Comparison of ENCODE assay signal across 8 cellular contexts in the genomic region with DNA sequence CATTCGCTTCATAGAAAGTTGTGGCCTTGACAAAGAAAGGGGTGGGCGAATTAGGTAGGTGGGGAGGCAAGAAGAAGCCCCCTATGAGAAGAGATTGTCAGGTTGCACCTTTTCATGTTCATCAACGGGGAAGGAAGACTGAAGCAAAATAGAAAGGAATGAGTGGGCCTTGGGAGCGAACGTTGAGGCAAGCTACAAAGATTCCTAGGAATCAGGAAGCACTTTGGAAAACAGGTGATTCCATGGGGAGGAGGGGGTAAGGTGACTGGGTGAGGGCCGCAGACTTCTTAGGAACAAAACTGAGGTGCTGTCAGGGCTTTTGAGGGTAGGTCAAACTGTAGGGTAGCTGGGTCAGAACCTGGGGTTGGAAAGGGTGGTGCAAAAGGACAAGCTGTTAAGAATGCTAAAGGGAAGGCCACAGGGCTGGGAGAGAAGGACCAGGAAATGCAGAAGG. TPM values are rescaled to one million over a fixed set of nuclear protein-coding genes. Genes with fewer than 3 reads are reported as not detected.
DNase-seq lines count a peak whose midpoint lies in the region; ATAC-seq, FAIRE-seq and TF ChIP-seq lines count a peak whose summit lies in the region.

No MANE protein-coding gene starts in this region.

- H3K9me3 Mint-ChIP-seq in HFFc6 = no peaks in the 10 kb centered on the region

- SMC1A ChIA-PET in GM12878 (lab: Charles Lee; ENCODE audit: uncharacterized antibody, unreplicated experiment) = interaction anchor here (0.8 to 14.7 kb wide), 21 partner anchors 10 to 512 kb away, joined by 3 to 254 read pairs (median 5); no protein-coding TSS in a partner anchor

- H3K27me3 ChIP-seq in GM12878 (replicated peaks in 1 of 2; ENCODE audit: control insufficient read depth in 2 of 2, insufficient read depth in 2 of 2, low read length in 1 of 2) (no peaks in the 10 kb centered on the region), tibial nerve (no peaks in the 10 kb centered on the region)

- H3K27me3 Mint-ChIP-seq in HFFc6 (ENCODE audit: insufficient read depth) = peaks cover 4% of the 10 kb centered on the region

- peak overlapping the region; percentile 93 for H3K9ac ChIP-seq in GM12878 (ENCODE audit: control insufficient read depth, insufficient read depth, low read length)

- DNase-seq in AG08396 (ENCODE audit: low spot score) (peak; percentile 13), HFFc6 (no peak), GM12878 (ENCODE audit: low read depth, low spot score) (no peak), left kidney (ENCODE audit: low read depth, low spot score) (peak; percentile 26), tibial nerve (ENCODE audit: low spot score in 2 of 2) (no peak), NCI-H2227 treated with DMSO at 0.1 percent for 48 hours (lab: John Stamatoyannopoulos, UW) (no peak)

- H3K27ac ChIP-seq in GM12878 (ENCODE audit: control insufficient read depth, insufficient read depth) = peak overlapping the region; percentile 90
- peak overlapping the region; percentile 93 to 97 (median 96) for H3K27ac ChIP-seq in tibial nerve

- H3K4me3 ChIP-seq in GM12878 = peak overlapping the region; percentile 85
- peak overlapping the region; percentile 71 to 97 (median 86) for H3K4me3 ChIP-seq in tibial nerve

- H3K9me3 ChIP-seq in GM12878 (replicated peaks; ENCODE audit: control insufficient read depth, insufficient read depth, low read length) (no peaks in the 10 kb centered on the region), tibial nerve (no peaks in the 10 kb centered on the region)

- no peak for TF ChIP-seq POLR2A in GM12878 (IDR thresholded peaks at IDR 0.05; ENCODE audit: low read depth, low read length)
- no peak for TF ChIP-seq POLR2A in tibial nerve (IDR thresholded peaks at IDR 0.05)

- WGBS in GM12878 (ENCODE audit: insufficient coverage, insufficient replicate concordance, low lambda C conversion rate, missing lambda C conversion rate) = 11% methylated on average over 6 of the region's 6 CpGs
- 21 to 23% methylated on average over 6 of the region's 6 CpGs for WGBS in tibial nerve, 2 donors

- TF ChIP-seq EP300 in GM12878 (IDR thresholded peaks at IDR 0.05; ENCODE audit: borderline replicate concordance in 1 of 2, control insufficient read depth in 1 of 2, low read depth in 2 of 2, low read length in 2 of 2) (no peak), tibial nerve (IDR thresholded peaks at IDR 0.05) (no peak)

- peak overlapping the region; percentile 99 for H3K4me3 Mint-ChIP-seq in HFFc6

- CTCF ChIA-PET in GM12878 (lab: Yijun Ruan, JAX) = interaction anchor here (0.9 to 7.6 kb wide), 7 partner anchors 9 to 201 kb away, joined by 3 to 60 read pairs (median 4); no protein-coding TSS in a partner anchor

- intact Hi-C loops in GM12878 (cut with micrococcal nuclease; ENCODE audit: unreplicated experiment) = loop anchor here (5.0 to 10.0 kb wide), 3 partner anchors 124 to 318 kb away; partner anchors contain the start of gene NETO2

- no peak for FAIRE-seq in GM12878 (lab: Jason Lieb, UNC)

- no peak for TF ChIP-seq CTCF in HFFc6 (IDR thresholded peaks at IDR 0.05)
- TF ChIP-seq CTCF in GM12878 (IDR thresholded peaks at IDR 0.05 in 2 of 3, conservative IDR thresholded peaks at IDR 0.05 in 1 of 3; ENCODE audit: control insufficient read depth in 2 of 3, extremely low read depth in 1 of 3, insufficient read depth in 1 of 3, low read depth in 3 of 3, low read length in 3 of 3) = no peak
- no peak for TF ChIP-seq CTCF in tibial nerve (IDR thresholded peaks at IDR 0.05)

- H3K27ac Mint-ChIP-seq in HFFc6 = peak overlapping the region; percentile 96

- in situ Hi-C loops in GM12878 (cut with MboI) = no loop called here

- no TSS peak for BruUV-seq in GM12878 (replicated peaks; lab: Mats Ljungman, UMichigan)

- RAD21 ChIA-PET in GM12878 (lab: Charles Lee; ENCODE audit: unreplicated experiment) = interaction anchor here (0.9 to 19.6 kb wide), 18 partner anchors 9 to 423 kb away, joined by 3 to 238 read pairs (median 4); no protein-coding TSS in a partner anchor

- POLR2A ChIA-PET in GM12878 (lab: Charles Lee) = interaction anchor here (0.6 to 5.6 kb wide), 10 partner anchors 8 to 1150 kb away, joined by 3 to 38 read pairs (median 4); partner anchors contain the start of gene N4BP1

- H3K4me1 ChIP-seq in GM12878 (ENCODE audit: control insufficient read depth, insufficient read depth, low read length) (peaks cover 10% of the 10 kb centered on the region), tibial nerve (peaks cover 0 to 64% (median 37%) of the 10 kb centered on the region in 4 donors)

- ATAC-seq in GM12878 = peak; percentile 0; the same call in 2 of the 3 replicates
- no peak for ATAC-seq in HG02938 (IDR thresholded peaks at IDR 0.05; ENCODE audit: unreplicated experiment)
- no peak for ATAC-seq in GM21737 (IDR thresholded peaks at IDR 0.05; ENCODE audit: unreplicated experiment)

- peak overlapping the region; percentile 92 for H3K4me2 ChIP-seq in GM12878 (ENCODE audit: control insufficient read depth, insufficient read depth)

- H3K4me1 Mint-ChIP-seq in HFFc6 (ENCODE audit: low read depth) = peaks cover 59% of the 10 kb centered on the region

- H4K20me1 ChIP-seq in GM12878 (ENCODE audit: control insufficient read depth, insufficient read depth) = no peaks in the 10 kb centered on the region

- H2AFZ ChIP-seq in GM12878 (ENCODE audit: control insufficient read depth, low read depth, low read length) = peak overlapping the region; percentile 93

- H3K36me3 Mint-ChIP-seq in HFFc6 (ENCODE audit: low read depth) = peaks cover 27% of the 10 kb centered on the region

- TF ChIP-seq RAD21 in GM12878 (IDR thresholded peaks at IDR 0.05; ENCODE audit: insufficient read depth, low read depth, low read length) = no peak

- H3K36me3 ChIP-seq in GM12878 (ENCODE audit: control insufficient read depth in 2 of 2, insufficient read depth in 2 of 2, low read length in 1 of 2) (peaks cover 0 to 4% of the 10 kb centered on the region in 2 experiments; a peak in 1 of 4 replicates), tibial nerve (peaks cover 0 to 26% (median 0%) of the 10 kb centered on the region in 3 donors)

- H3K79me2 ChIP-seq in GM12878 (ENCODE audit: control insufficient read depth, insufficient read depth, low read length) = peaks cover 63% of the 10 kb centered on the region

TF ChIP-seq in GM12878, 131 proteins besides CTCF, POLR2A, EP300 and RAD21:
- no peak for TF ChIP-seq SPI1 (IDR thresholded peaks at IDR 0.05; ENCODE audit: borderline replicate concordance, insufficient read depth, low read depth, low read length)
- 0 out of 4 replicates have a peak, but pooled peaks of 1 of the 2 experiments have one; percentile 23 for TF ChIP-seq IKZF2 (IDR thresholded peaks at IDR 0.05)
- TF ChIP-seq MAX (IDR thresholded peaks at IDR 0.05; ENCODE audit: low read depth, low read length) = no peak

RNA-seq across cellular contexts. Expression of gene ITFG1, which starts 0.5 kb away (rescaled TPM):
- total RNA-seq in HFFc6 (2021; fragmentation: NEBNext Ultra II Directional; extraction: Animal tissue kit (Norgen Biotek cat#: 25700)) = 10 to 100 TPM; 65.4 to 96.9 (median 79.4) TPM
- total RNA-seq in GM12878 (2013; cell fraction: nucleolus; rRNA removed) = 171 and 189 TPM in 2 replicates
- 27.6 and 29.9 TPM in 2 replicates for total RNA-seq in GM12878 (2014; rRNA removed)
- total RNA-seq in GM12878 (2014; rRNA removed; fragmentation: Illumina TruSeq; extraction: Trizol) = 37.3 and 40.1 TPM in 2 replicates
- total RNA-seq in GM12878 (2021) = 21.3 and 22.2 TPM in 2 replicates
- polyA plus RNA-seq in GM12878 (2011; ENCODE audit: low read depth) = 11.4 TPM
- 56.3 and 93.7 TPM in 2 replicates for polyA plus RNA-seq in GM12878 (2011; rRNA removed)
- polyA plus RNA-seq in GM12878 (2011; cell fraction: cytosol; rRNA removed) = 20.2 and 24.5 TPM in 2 replicates
- 18.3 and 23.1 TPM in 2 replicates for polyA plus RNA-seq in GM12878 (2011; cell fraction: nucleus; rRNA removed)
- polyA plus RNA-seq in GM12878 (2012) = 17.5 and 19.5 TPM in 2 replicates
- polyA plus RNA-seq in GM12878 (2014; fragmentation: Illumina TruSeq; extraction: Trizol) = 29.6 and 36.5 TPM in 2 replicates
- 10 to 100 TPM in 1 of 2 experiments, 1 to 10 TPM in 1; 9.3 to 15.9 TPM for polyA plus RNA-seq in GM12878 (2014; fragmentation: Nextera tagmentation; extraction: Ambion mirVana)
- 11.5 and 13.8 TPM in 2 replicates for polyA plus RNA-seq in GM12878 (2014; rRNA removed)
- 10 to 100 TPM; 45.1 to 45.2 TPM for polyA plus RNA-seq in GM12878 (2016; fragmentation: Nextera tagmentation; extraction: Ambion mirVana)
- polyA minus RNA-seq in GM12878 (2011; rRNA and poly(A)+ RNA removed) = 35.1 and 48.0 TPM in 2 replicates
- 9.6 and 13.7 TPM in 2 replicates for polyA minus RNA-seq in GM12878 (2011; cell fraction: cytosol; rRNA and poly(A)+ RNA removed)
- polyA minus RNA-seq in GM12878 (2011; cell fraction: nucleus; rRNA and poly(A)+ RNA removed) = 57.8 and 86.2 TPM in 2 replicates
- 10 to 100 TPM; 36.6 to 52.1 (median 40.9) TPM for total RNA-seq in tibial nerve

RNA-seq across cellular contexts. Expression of gene PHKB, which starts 0.8 kb away (rescaled TPM):
- total RNA-seq in HFFc6 (2021; fragmentation: NEBNext Ultra II Directional; extraction: Animal tissue kit (Norgen Biotek cat#: 25700)) = 10 to 100 TPM; 54.5 to 66.5 (median 62.6) TPM
- total RNA-seq in GM12878 (2013; cell fraction: nucleolus; rRNA removed) = 482 and 484 TPM in 2 replicates
- total RNA-seq in GM12878 (2014; rRNA removed) (39.4 and 41.9 TPM in 2 replicates), GM12878 (2014; rRNA removed; fragmentation: Illumina TruSeq; extraction: Trizol) (44.1 and 48.4 TPM in 2 replicates), GM12878 (2021) (35.9 and 37.3 TPM in 2 replicates), tibial nerve (10 to 100 TPM; 80.1 to 93.7 (median 82.4) TPM)
- 16.8 TPM for polyA plus RNA-seq in GM12878 (2011; ENCODE audit: low read depth)
- polyA plus RNA-seq in GM12878 (2011; rRNA removed) (65.6 and 93.6 TPM in 2 replicates), GM12878 (2014; fragmentation: Illumina TruSeq; extraction: Trizol) (34.9 and 41.8 TPM in 2 replicates), GM12878 (2014; fragmentation: Nextera tagmentation; extraction: Ambion mirVana) (10 to 100 TPM; 14.2 to 15.7 TPM), GM12878 (2014; rRNA removed) (27.7 and 31.5 TPM in 2 replicates), GM12878 (2016; fragmentation: Nextera tagmentation; extraction: Ambion mirVana) (10 to 100 TPM; 36.8 to 46.0 TPM)
- polyA plus RNA-seq in GM12878 (2011; cell fraction: cytosol; rRNA removed) = 29.8 and 33.8 TPM in 2 replicates
- polyA plus RNA-seq in GM12878 (2011; cell fraction: nucleus; rRNA removed) = 68.6 and 78.6 TPM in 2 replicates
- polyA plus RNA-seq in GM12878 (2012) = 26.1 and 29.1 TPM in 2 replicates
- polyA minus RNA-seq in GM12878 (2011; rRNA and poly(A)+ RNA removed) = 152 and 187 TPM in 2 replicates
- polyA minus RNA-seq in GM12878 (2011; cell fraction: cytosol; rRNA and poly(A)+ RNA removed) = 27.1 and 37.1 TPM in 2 replicates
- polyA minus RNA-seq in GM12878 (2011; cell fraction: nucleus; rRNA and poly(A)+ RNA removed) = 115 and 182 TPM in 2 replicates

Comparison
In these comparisons a context has a peak if more than half of its experiments do, and no peak if none do; other contexts are left out.
1. DNase-seq: peak in AG08396 (single experiment) and left kidney (single experiment); none in HFFc6 (single experiment), GM12878 (single experiment), tibial nerve (0 of 2) and NCI-H2227 treated with DMSO at 0.1 percent for 48 hours (single experiment).